ENCODE assay signal across 8 cellular contexts in genomic region chr1:234961468-234962339, GRCh38.
DNase-seq lines count a peak whose midpoint lies in the region; ATAC-seq, FAIRE-seq and TF ChIP-seq lines count a peak whose summit lies in the region.

No MANE protein-coding gene starts in this region.

- H3K36me3 Mint-ChIP-seq in activated naive CD4-positive, alpha-beta T cell treated with anti-CD3 and anti-CD28 coated beads, Interleukin-2, amount 10 ng/mL, durations not matched to agents 7 days and 5 days: peaks cover 4% of the 10 kb centered on the region

- whole genome bisulfite sequencing in GM12878 (ENCODE audit: insufficient coverage, insufficient replicate concordance, low lambda C conversion rate, missing lambda C conversion rate): 33% methylated on average over 9 of the region's 9 CpGs
- 41 to 51% methylated on average over 9 of the region's 9 CpGs for whole genome bisulfite sequencing in lung, 2 donors

- H3K4me3 ChIP-seq in GM12878: peak overlapping the region; percentile 45; the same call in 1 of the 2 replicates
- no peak overlapping the region for H3K4me3 ChIP-seq in lung
- no peak overlapping the region for H3K4me3 ChIP-seq in upper lobe of right lung

- no peak overlapping the region for H2AFZ ChIP-seq in GM12878 (ENCODE audit: control insufficient read depth, low read depth, low read length)

- no peaks in the 10 kb centered on the region for H4K20me1 ChIP-seq in GM12878 (ENCODE audit: control insufficient read depth, insufficient read depth)

- H3K27ac ChIP-seq in GM12878 (ENCODE audit: control insufficient read depth, insufficient read depth): peak overlapping the region; percentile 96
- peak overlapping the region; percentile 55 to 62 for H3K27ac ChIP-seq in lung (ENCODE audit: low read depth in 1 of 2, low read length in 1 of 2)
- peak overlapping the region; percentile 83 for H3K27ac ChIP-seq in upper lobe of right lung

- peak in 1 of 2 experiments; percentile 66; a peak in 2 of 4 replicates for TF ChIP-seq EP300 in GM12878 (IDR thresholded peaks at IDR 0.05; ENCODE audit: borderline replicate concordance in 1 of 2, control insufficient read depth in 1 of 2, low read depth in 2 of 2, low read length in 2 of 2)

- peak; percentile 35 for TF ChIP-seq RAD21 in GM12878 (IDR thresholded peaks at IDR 0.05; ENCODE audit: insufficient read depth, low read depth, low read length)

- no peaks in the 10 kb centered on the region for H3K27me3 Mint-ChIP-seq in activated naive CD4-positive, alpha-beta T cell treated with anti-CD3 and anti-CD28 coated beads, Interleukin-2, amount 10 ng/mL, durations not matched to agents 7 days and 5 days

- H3K36me3 ChIP-seq in GM12878 (ENCODE audit: control insufficient read depth in 2 of 2, insufficient read depth in 2 of 2, low read length in 1 of 2): no peaks in the 10 kb centered on the region
- no peaks in the 10 kb centered on the region for H3K36me3 ChIP-seq in lung (ENCODE audit: control insufficient read depth in 2 of 2, insufficient read depth in 2 of 2, low read length in 2 of 2)
- no peaks in the 10 kb centered on the region for H3K36me3 ChIP-seq in upper lobe of right lung

- H3K9me3 ChIP-seq in GM12878 (replicated peaks; ENCODE audit: control insufficient read depth, insufficient read depth, low read length) (no peaks in the 10 kb centered on the region), lung (ENCODE audit: control insufficient read depth in 2 of 2, insufficient read depth in 1 of 2, low read length in 1 of 2) (no peaks in the 10 kb centered on the region), upper lobe of right lung (no peaks in the 10 kb centered on the region)

- BruUV-seq in GM12878 (replicated peaks; lab: Mats Ljungman, UMichigan): no TSS peak

- POLR2A ChIA-PET in GM12878 (lab: Charles Lee): interaction anchor here (0.5 to 12.0 kb wide), 15 partner anchors 8 to 361 kb away, joined by 3 to 108 read pairs (median 4); no protein-coding TSS in a partner anchor

- SMC1A ChIA-PET in GM12878 (lab: Charles Lee; ENCODE audit: uncharacterized antibody, unreplicated experiment): interaction anchor here (0.7 to 7.3 kb wide), 36 partner anchors 7 to 466 kb away, joined by 3 to 164 read pairs (median 5); no protein-coding TSS in a partner anchor

- H3K27me3 ChIP-seq in GM12878 (replicated peaks in 1 of 2; ENCODE audit: control insufficient read depth in 2 of 2, insufficient read depth in 2 of 2, low read length in 1 of 2) (no peaks in the 10 kb centered on the region), lung (ENCODE audit: control insufficient read depth, insufficient read depth) (no peaks in the 10 kb centered on the region), upper lobe of right lung (no peaks in the 10 kb centered on the region)

- peak; percentile 74 for FAIRE-seq in GM12878 (lab: Jason Lieb, UNC)

- H3K79me2 ChIP-seq in GM12878 (ENCODE audit: control insufficient read depth, insufficient read depth, low read length): no peaks in the 10 kb centered on the region

- H3K4me1 ChIP-seq in GM12878 (ENCODE audit: control insufficient read depth, insufficient read depth, low read length): peaks cover 63% of the 10 kb centered on the region
- peaks cover 5 to 20% of the 10 kb centered on the region in 2 donors for H3K4me1 ChIP-seq in lung (ENCODE audit: control insufficient read depth in 2 of 2, insufficient read depth in 2 of 2, low read length in 2 of 2)
- H3K4me1 ChIP-seq in upper lobe of right lung: peaks cover 75% of the 10 kb centered on the region

- ATAC-seq in GM12878 (peak; percentile 53), lung (ENCODE audit: insufficient read depth, low FRiP score) (no peak), upper lobe of right lung (peak; percentile 48), HG02884 (IDR thresholded peaks at IDR 0.05; ENCODE audit: unreplicated experiment) (no peak)

- RAD21 ChIA-PET in GM12878 (lab: Charles Lee; ENCODE audit: unreplicated experiment): interaction anchor here (0.6 to 14.4 kb wide), 28 partner anchors 7 to 462 kb away, joined by 3 to 258 read pairs (median 8); no protein-coding TSS in a partner anchor

- intact Hi-C loops in GM12878 (cut with micrococcal nuclease; ENCODE audit: unreplicated experiment) (loop anchor here (1.0 to 2.0 kb wide), 7 partner anchors 25 to 231 kb away; no protein-coding TSS in a partner anchor), upper lobe of right lung (cut with DNase I) (no loop called here)

- CTCF ChIA-PET in activated naive CD4-positive, alpha-beta T cell treated with anti-CD3 and anti-CD28 coated beads, Interleukin-2, amount 10 ng/mL, durations not matched to agents 7 days and 5 days (lab: Charles Lee): interaction anchor here (0.8 to 1.5 kb wide), 6 partner anchors 18 to 463 kb away, joined by 4 to 8 read pairs (median 5); no protein-coding TSS in a partner anchor
- CTCF ChIA-PET in GM12878 (lab: Yijun Ruan, JAX): interaction anchor here (0.6 to 3.4 kb wide), 15 partner anchors 7 to 474 kb away, joined by 3 to 16 read pairs (median 3); no protein-coding TSS in a partner anchor

- DNase-seq in activated naive CD4-positive, alpha-beta T cell treated with anti-CD3 and anti-CD28 coated beads, Interleukin-2, amount 10 ng/mL, durations not matched to agents 7 days and 5 days: no peak
- no peak for DNase-seq in activated naive CD4-positive, alpha-beta T cell (lab: John Stamatoyannopoulos, UW)
- DNase-seq in LoVo (ENCODE audit: low spot score) (peak; percentile 50), GM12878 (ENCODE audit: low read depth, low spot score) (no peak), lung (ENCODE audit: low spot score) (no peak), upper lobe of right lung (no peak), NAMALWA (ENCODE audit: low spot score) (no peak)

- H3K4me1 Mint-ChIP-seq in activated naive CD4-positive, alpha-beta T cell treated with anti-CD3 and anti-CD28 coated beads, Interleukin-2, amount 10 ng/mL, durations not matched to agents 7 days and 5 days: peaks cover 80% of the 10 kb centered on the region

- peak; percentile 54 for TF ChIP-seq POLR2A in GM12878 (IDR thresholded peaks at IDR 0.05; ENCODE audit: low read depth, low read length)

- TF ChIP-seq CTCF in GM12878 (IDR thresholded peaks at IDR 0.05 in 2 of 3, conservative IDR thresholded peaks at IDR 0.05 in 1 of 3; ENCODE audit: control insufficient read depth in 2 of 3, extremely low read depth in 1 of 3, insufficient read depth in 1 of 3, low read depth in 3 of 3, low read length in 3 of 3): no peak
- no peak for TF ChIP-seq CTCF in lung (IDR thresholded peaks at IDR 0.05; ENCODE audit: control extremely low read depth, extremely low read depth)
- no peak for TF ChIP-seq CTCF in upper lobe of right lung (IDR thresholded peaks at IDR 0.05)

- H3K9ac ChIP-seq in GM12878 (ENCODE audit: control insufficient read depth, insufficient read depth, low read length): peak overlapping the region; percentile 82

- no peak overlapping the region for H3K4me3 Mint-ChIP-seq in activated naive CD4-positive, alpha-beta T cell treated with anti-CD3 and anti-CD28 coated beads, Interleukin-2, amount 10 ng/mL, durations not matched to agents 7 days and 5 days

- peak overlapping the region; percentile 88 for H3K4me2 ChIP-seq in GM12878 (ENCODE audit: control insufficient read depth, insufficient read depth)

- H3K9me3 Mint-ChIP-seq in activated naive CD4-positive, alpha-beta T cell treated with anti-CD3 and anti-CD28 coated beads, Interleukin-2, amount 10 ng/mL, durations not matched to agents 7 days and 5 days: peaks cover 3% of the 10 kb centered on the region

- in situ Hi-C loops in GM12878 (cut with MboI): no loop called here

- peak overlapping the region; percentile 90 for H3K27ac Mint-ChIP-seq in activated naive CD4-positive, alpha-beta T cell treated with anti-CD3 and anti-CD28 coated beads, Interleukin-2, amount 10 ng/mL, durations not matched to agents 7 days and 5 days

TF ChIP-seq in GM12878, 131 proteins besides CTCF, POLR2A, EP300 and RAD21 (continues in another document):
- TF ChIP-seq MXI1 (IDR thresholded peaks at IDR 0.05; ENCODE audit: low read depth, low read length) (no peak), EGR1 (IDR thresholded peaks at IDR 0.05; ENCODE audit: borderline replicate concordance in 1 of 2, low read depth in 2 of 2, low read length in 2 of 2) (peak in 1 of 2 experiments; percentile 26; a peak in 1 of 3 replicates), ESRRA (IDR thresholded peaks at IDR 0.05; ENCODE audit: low read length) (no peak), ZBTB33 (IDR thresholded peaks at IDR 0.05) (peak; percentile 75)

Comparison
In these comparisons a context has a peak if more than half of its experiments do, and no peak if none do; other contexts are left out.
1. ATAC-seq: peak in GM12878 (single experiment) and upper lobe of right lung (single experiment); none in lung (single experiment) and HG02884 (single experiment).
2. Peak in every context shown above with its lines, with median percentiles within 50 percentile points of each other: H3K27ac ChIP-seq.